ENCODE assay signal across 8 cellular contexts in genomic region chr9:130171226-130172148, GRCh38. TPM values are rescaled to one million over a fixed set of nuclear protein-coding genes. Genes with fewer than 3 reads are reported as not detected.
A peak's percentile ranks its signal among the peaks of the same experiment; 100 is the strongest.
DNase-seq lines count a peak whose midpoint lies in the region; ATAC-seq, FAIRE-seq and TF ChIP-seq lines count a peak whose summit lies in the region.

No MANE protein-coding gene starts in this region.

- POLR2A ChIA-PET in A549 (lab: Yijun Ruan, JAX), result interaction anchor here (1.4 kb wide), 1 partner anchor 15 kb away, joined by 3 read pairs; no protein-coding TSS in a partner anchor

- no peak for TF ChIP-seq EP300 in A549 (IDR thresholded peaks at IDR 0.05)

- peak overlapping the region; percentile 88 for H3K4me2 ChIP-seq in A549

- no peak for TF ChIP-seq POLR2A in A549 (IDR thresholded peaks at IDR 0.05; ENCODE audit: low read length)

- H3K27me3 ChIP-seq in muscle layer of colon (ENCODE audit: control insufficient read depth in 1 of 2, insufficient read depth in 2 of 2, low read length in 2 of 2), result no peaks in the 10 kb centered on the region

- FAIRE-seq in A549 (lab: Jason Lieb, UNC) (no peak), urothelium cell line (lab: Jason Lieb, UNC) (no peak)

- no peak for TF ChIP-seq CTCF in A549 (IDR thresholded peaks at IDR 0.05)
- TF ChIP-seq CTCF in coronary artery (IDR thresholded peaks at IDR 0.05), result no peak
- TF ChIP-seq CTCF in GM13976 (IDR thresholded peaks at IDR 0.05; ENCODE audit: borderline replicate concordance, control extremely low read depth, extremely low read depth, insufficient read depth, missing control alignments), result no peak

- no peaks in the 10 kb centered on the region for H3K9me3 ChIP-seq in A549
- no peaks in the 10 kb centered on the region for H3K9me3 ChIP-seq in muscle layer of colon (ENCODE audit: low read length)

- H3K36me3 ChIP-seq in muscle layer of colon (ENCODE audit: insufficient read depth, low read length), result no peaks in the 10 kb centered on the region

- DNase-seq in A549 (ENCODE audit: low read depth in 1 of 2, low spot score in 1 of 2) (no peak), HuH-7 (ENCODE audit: low spot score) (peak; percentile 56), coronary artery (ENCODE audit: low spot score) (no peak), urothelium cell line (ENCODE audit: low spot score) (no peak), GM13976 (ENCODE audit: low spot score) (no peak)

- H3K4me3 ChIP-seq in A549, result peak overlapping the region; percentile 86
- peak overlapping the region; percentile 86 for H3K4me3 ChIP-seq in coronary artery
- peak overlapping the region; percentile 31 to 50 for H3K4me3 ChIP-seq in muscle layer of colon (ENCODE audit: low read depth in 1 of 2, low read length in 2 of 2)

- no peak overlapping the region for H3K9ac ChIP-seq in muscle layer of colon (ENCODE audit: low read length)

- H3K27ac ChIP-seq in A549 (peak overlapping the region; percentile 88 to 95), coronary artery (peak overlapping the region in 1 of 2 donors; percentile 93), muscle layer of colon (ENCODE audit: low read depth, low read length) (peak overlapping the region; percentile 63)

- TF ChIP-seq RAD21 in A549 (conservative IDR thresholded peaks at IDR 0.05 in 1 of 2, IDR thresholded peaks at IDR 0.05 in 1 of 2), result no peak

- CTCF ChIA-PET in A549 (lab: Yijun Ruan, JAX), result interaction anchor here (1.1 to 1.7 kb wide), 2 partner anchors 64 to 296 kb away, joined by 3 to 5 read pairs; no protein-coding TSS in a partner anchor

- ATAC-seq in A549, result peak; percentile 23 to 35
- ATAC-seq in HG02623 (IDR thresholded peaks at IDR 0.05; ENCODE audit: unreplicated experiment), result no peak
- no peak for ATAC-seq in HG02885 (IDR thresholded peaks at IDR 0.05; ENCODE audit: poor library complexity, unreplicated experiment)

- H3K4me1 ChIP-seq in A549, result peaks cover 13% of the 10 kb centered on the region; the same call in 1 of the 3 replicates
- peaks cover 35% of the 10 kb centered on the region for H3K4me1 ChIP-seq in muscle layer of colon (ENCODE audit: insufficient read depth, low read length)

- in situ Hi-C loops in GM13976 (cut with MboI; ENCODE audit: low sequenced_read_pairs, unreplicated experiment), result no loop called here

- WGBS in A549 (ENCODE audit: missing lambda C conversion rate), result 78% methylated on average over 22 of the region's 45 CpGs

TF ChIP-seq in A549, 52 proteins besides CTCF, POLR2A, EP300 and RAD21:
- 0 out of 2 replicates have a peak, but pooled peaks have one; percentile 11 for TF ChIP-seq MAX (IDR thresholded peaks at IDR 0.05)
- no peak for TF ChIP-seq JUN (IDR thresholded peaks at IDR 0.05)

RNA-seq across cellular contexts. Expression of gene NCS1, which starts 0.7 kb away (rescaled TPM):
- polyA plus RNA-seq in A549 (2011; rRNA removed), result 19.1 and 21.9 TPM in 2 replicates
- 29.4 and 35.8 TPM in 2 replicates for polyA plus RNA-seq in A549 (2012; cell fraction: cytosol; rRNA removed)
- 26.8 and 29.2 TPM in 2 replicates for polyA plus RNA-seq in A549 (2012; cell fraction: nucleus; rRNA removed)
- 16.5 to 17.9 TPM (median 17.3 TPM) in 3 replicates for polyA plus RNA-seq in A549 (2017; fragmentation: RNase III; extraction: RNeasy Plus Mini Kit Qiagen cat#74134 plus additional on column Dnase treatment)
- polyA minus RNA-seq in A549 (2011; rRNA and poly(A)+ RNA removed), result 25.3 and 28.0 TPM in 2 replicates

Comparison
In these comparisons a context has a peak if more than half of its experiments do, and no peak if none do; other contexts are left out.
1. ATAC-seq: peak in A549 (2 of 2); none in HG02623 (single experiment) and HG02885 (single experiment).
2. Peak in every context shown above with its lines, with median percentiles within 50 percentile points of each other: H3K4me3 ChIP-seq.